In genomic region chr1:21659099-21659923, GRCh38 we compare ENCODE assay signal across 8 cellular contexts. TPM values are rescaled to one million over a fixed set of nuclear protein-coding genes. Genes with fewer than 3 reads are reported as not detected.
DNase-seq lines count a peak whose midpoint lies in the region; ATAC-seq lines count a peak whose summit lies in the region.

No MANE protein-coding gene starts in this region.

- DNase-seq in CMK (ENCODE audit: low read depth) (peak; percentile 70), HT1080 (ENCODE audit: low read depth) (peak; percentile 68), NOMO-1 treated with DMSO at 0.1 percent for 48 hours (lab: John Stamatoyannopoulos, UW; ENCODE audit: unreplicated experiment) (peak; percentile 72), epidermal melanocyte (ENCODE audit: insufficient read length, low spot score) (peak; percentile 69), mucosa of gallbladder (ENCODE audit: low spot score) (peak; percentile 82)
- peak; percentile 70 for DNase-seq in activated CD8-positive, alpha-beta memory T cell treated with anti-CD3 and anti-CD28 coated beads, Interleukin-2, amount 50 U/mL, for 4 hours
- DNase-seq in stimulated activated CD8-positive, alpha-beta memory T cell treated with anti-CD3 and anti-CD28 coated beads, Interleukin-4, amount 100 ng/mL, for 48 hours: peak; percentile 87

- no peak for ATAC-seq in GM18517 (IDR thresholded peaks at IDR 0.05; ENCODE audit: unreplicated experiment)

RNA-seq across cellular contexts. Expression of gene RAP1GAP, which starts 9.8 kb away (rescaled TPM):
- total RNA-seq in HT1080 (2014; rRNA removed; shearing (Covaris generic)): 0.03 and 0.19 TPM in 2 replicates
- 0.02 and 0.33 TPM in 2 replicates for polyA plus RNA-seq in HT1080 (2015; cell fraction: cytosol; rRNA removed)
- polyA plus RNA-seq in HT1080 (2015; cell fraction: nucleus; rRNA removed): 0.14 and 0.17 TPM in 2 replicates
- 157 TPM for total RNA-seq in mucosa of gallbladder

Comparison
In these comparisons a context has a peak if more than half of its experiments do, and no peak if none do; other contexts are left out.
1. RNA of gene RAP1GAP, which starts 9.8 kb away (total RNA-seq): 157 TPM in mucosa of gallbladder (single experiment); 0.03 to 0.19 TPM in HT1080; every median in the first group is over 100 times any median in the second.
2. Peak in every context shown above with its lines, with median percentiles within 50 percentile points of each other: DNase-seq.